ENCODE assay signal across 23 cellular contexts in the genomic region with DNA sequence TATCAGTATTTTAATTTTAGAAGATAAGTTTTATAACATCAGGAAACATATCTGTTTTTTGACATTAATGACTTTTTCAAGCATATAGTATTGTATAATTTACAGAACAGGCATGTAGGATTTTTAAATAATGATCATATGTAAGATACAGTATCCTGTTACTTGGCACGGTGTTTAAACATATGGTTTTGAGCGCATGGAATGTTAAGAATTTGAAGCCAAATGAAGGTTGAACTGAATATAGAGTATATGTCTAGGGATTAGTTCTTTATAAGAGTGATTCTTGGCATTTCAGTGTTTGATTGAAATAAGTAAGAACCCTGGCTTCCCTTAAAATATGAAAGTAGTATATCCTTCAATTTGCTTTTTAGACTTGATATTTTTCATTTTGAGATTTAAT. TPM values are rescaled to one million over a fixed set of nuclear protein-coding genes. Genes with fewer than 3 reads are reported as not detected.
A peak's percentile ranks its signal among the peaks of the same experiment; 100 is the strongest.
DNase-seq lines count a peak whose midpoint lies in the region; ATAC-seq and TF ChIP-seq lines count a peak whose summit lies in the region.
"Had no signal": no experiment of that assay in that cellular context is flagged by ENCODE, and none has a peak within 500 bp of the region (broad histone marks: within the 10 kb centered on the region; RNA-seq: fewer than 3 reads in every experiment).

No MANE protein-coding gene starts in this region.

- H3K79me2 ChIP-seq in SK-N-SH (ENCODE audit: insufficient read depth), result no peaks in the 10 kb centered on the region

- H3K36me3 Mint-ChIP-seq in activated naive CD4-positive, alpha-beta T cell treated with anti-CD3 and anti-CD28 coated beads, Interleukin-2, amount 50 U/mL, for 72 hours, result no peaks in the 10 kb centered on the region
- H3K36me3 Mint-ChIP-seq: CD4-positive, CD25-positive, alpha-beta regulatory T cell; CD8-positive, alpha-beta T cell had no signal

- H3K9ac ChIP-seq in SK-N-SH, result no peak overlapping the region
- H3K9ac ChIP-seq: BLaER1, GM23248 had no signal

- H3K4me2 ChIP-seq in SK-N-SH, result no peak overlapping the region
- H3K4me2 ChIP-seq: A549, BLaER1 had no signal

- no peak for TF ChIP-seq CTCF in SK-N-SH (IDR thresholded peaks at IDR 0.05)
- TF ChIP-seq CTCF in left lung (IDR thresholded peaks at IDR 0.05), result no peak

- H3K36me3 ChIP-seq in SK-N-SH (replicated peaks in 1 of 2; ENCODE audit: control insufficient read depth in 1 of 2, insufficient read depth in 2 of 2, low read length in 1 of 2) (no peaks in the 10 kb centered on the region), left lung (no peaks in the 10 kb centered on the region)
- H3K36me3 ChIP-seq: BLaER1 had no signal

- H3K4me1 ChIP-seq in SK-N-SH (ENCODE audit: control insufficient read depth in 1 of 2, insufficient read depth in 2 of 2, low read depth in 1 of 2, low read length in 1 of 2), result peaks cover 0 to 2% of the 10 kb centered on the region in 2 experiments; a peak in 1 of 4 replicates
- H3K4me1 ChIP-seq in left lung, result no peaks in the 10 kb centered on the region
- H3K4me1 ChIP-seq: A549, BLaER1 had no signal

- CTCF ChIA-PET in SK-N-SH (lab: Yijun Ruan, JAX), result no interaction called here

- peak; percentile 10 for DNase-seq in EH (ENCODE audit: low read depth)
- DNase-seq in SK-N-SH, result no peak
- peak; percentile 2 for DNase-seq in fibroblast of gingiva (ENCODE audit: low read depth)
- DNase-seq in stimulated activated CD8-positive, alpha-beta memory T cell treated with anti-CD3 and anti-CD28 coated beads, Interleukin-4, amount 100 ng/mL, for 48 hours, result no peak
- no peak for DNase-seq in left lung
- DNase-seq in activated naive CD4-positive, alpha-beta T cell treated with anti-CD3 and anti-CD28 coated beads, Interleukin-2, amount 50 U/mL, for 72 hours (ENCODE audit: low spot score in 2 of 2), result no peak
- DNase-seq: 8988T; ACHN; Caco-2; CD4-positive, CD25-positive, alpha-beta regulatory T cell; CD8-positive, alpha-beta T cell; DMS153; DND-41; EL; GDM1; GM23248; H7; HCEC 1CT had no signal

- no peak overlapping the region for H3K27ac Mint-ChIP-seq in activated naive CD4-positive, alpha-beta T cell treated with anti-CD3 and anti-CD28 coated beads, Interleukin-2, amount 50 U/mL, for 72 hours
- H3K27ac Mint-ChIP-seq: B cell; CD4-positive, CD25-positive, alpha-beta regulatory T cell; CD8-positive, alpha-beta T cell had no signal

- TF ChIP-seq EP300 in SK-N-SH (IDR thresholded peaks at IDR 0.05; ENCODE audit: borderline replicate concordance in 1 of 2, low read depth in 1 of 2, low read length in 1 of 2), result no peak

- H3F3A ChIP-seq in SK-N-SH (replicated peaks; ENCODE audit: insufficient read depth), result peaks cover 4% of the 10 kb centered on the region

- H3K4me3 ChIP-seq in SK-N-SH (ENCODE audit: low read depth in 2 of 2, low read length in 1 of 2) (no peak overlapping the region), left lung (no peak overlapping the region)
- H3K4me3 ChIP-seq: A549, BLaER1, GM12878, GM23248 had no signal

- POLR2A ChIA-PET in SK-N-SH (lab: Yijun Ruan, JAX), result no interaction called here

- H3K27me3 ChIP-seq in SK-N-SH (ENCODE audit: insufficient read depth) (no peaks in the 10 kb centered on the region), left lung (no peaks in the 10 kb centered on the region)
- H3K27me3 ChIP-seq: BLaER1 had no signal

- H3K27ac ChIP-seq in SK-N-SH (ENCODE audit: low read depth in 2 of 2, low read length in 1 of 2) (peak overlapping the region in 1 of 2 experiments; percentile 75; a peak in 1 of 4 replicates), left lung (no peak overlapping the region)
- H3K27ac ChIP-seq: A549, BLaER1, C4-2B, GM23248 had no signal

- no peak for ATAC-seq in left lung
- no peak for ATAC-seq in activated naive CD4-positive, alpha-beta T cell treated with anti-CD3 and anti-CD28 coated beads, Interleukin-2, amount 50 U/mL, for 72 hours
- ATAC-seq: A549; CD8-positive, alpha-beta T cell; GM12878 had no signal

- no peaks in the 10 kb centered on the region for H3K9me3 Mint-ChIP-seq in activated naive CD4-positive, alpha-beta T cell treated with anti-CD3 and anti-CD28 coated beads, Interleukin-2, amount 50 U/mL, for 72 hours
- H3K9me3 Mint-ChIP-seq: CD4-positive, CD25-positive, alpha-beta regulatory T cell; CD8-positive, alpha-beta T cell had no signal

- 54% methylated on average over 2 of the region's 2 CpGs for WGBS in SK-N-SH (ENCODE audit: low lambda C conversion rate)

- no peaks in the 10 kb centered on the region for H3K9me2 ChIP-seq in SK-N-SH

- TF ChIP-seq RAD21 in SK-N-SH (IDR thresholded peaks at IDR 0.05; ENCODE audit: low read length), result no peak

- H3K9me3 ChIP-seq in SK-N-SH, result no peaks in the 10 kb centered on the region; the same call in 1 of the 2 replicates
- H3K9me3 ChIP-seq in left lung, result no peaks in the 10 kb centered on the region
- H3K9me3 ChIP-seq: A549, BLaER1 had no signal

- H4K20me1 ChIP-seq in SK-N-SH (ENCODE audit: insufficient read depth), result no peaks in the 10 kb centered on the region
- H4K20me1 ChIP-seq: BLaER1 had no signal

- intact Hi-C loops in left lung (cut with DNase I), result no loop called here

- peak overlapping the region; percentile 70; the same call in 1 of the 2 replicates for H2AFZ ChIP-seq in SK-N-SH (ENCODE audit: low read depth)
- H2AFZ ChIP-seq: GM23248 had no signal

TF ChIP-seq in SK-N-SH, 30 proteins besides CTCF, POLR2A, EP300 and RAD21:
- TF ChIP-seq REST (IDR thresholded peaks at IDR 0.05; ENCODE audit: low read depth, low read length) (no peak), TCF12 (IDR thresholded peaks at IDR 0.05) (peak; percentile 31; the same call in 1 of the 2 replicates), SIN3A (IDR thresholded peaks at IDR 0.05; ENCODE audit: borderline replicate concordance, low read depth, low read length) (no peak), TEAD4 (IDR thresholded peaks at IDR 0.05; ENCODE audit: borderline replicate concordance, insufficient read depth) (no peak), JUND (IDR thresholded peaks at IDR 0.05) (no peak), EZH2phosphoT487 (IDR thresholded peaks at IDR 0.05; ENCODE audit: borderline replicate concordance, low read depth) (no peak), RXRA (IDR thresholded peaks at IDR 0.05; ENCODE audit: borderline replicate concordance, low read depth) (no peak)
- TF ChIP-seq, protein P1, sequence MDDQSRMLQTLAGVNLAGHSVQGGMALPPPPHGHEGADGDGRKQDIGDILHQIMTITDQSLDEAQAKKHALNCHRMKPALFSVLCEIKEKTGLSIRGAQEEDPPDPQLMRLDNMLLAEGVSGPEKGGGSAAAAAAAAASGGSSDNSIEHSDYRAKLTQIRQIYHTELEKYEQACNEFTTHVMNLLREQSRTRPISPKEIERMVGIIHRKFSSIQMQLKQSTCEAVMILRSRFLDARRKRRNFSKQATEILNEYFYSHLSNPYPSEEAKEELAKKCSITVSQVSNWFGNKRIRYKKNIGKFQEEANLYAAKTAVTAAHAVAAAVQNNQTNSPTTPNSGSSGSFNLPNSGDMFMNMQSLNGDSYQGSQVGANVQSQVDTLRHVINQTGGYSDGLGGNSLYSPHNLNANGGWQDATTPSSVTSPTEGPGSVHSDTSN (IDR thresholded peaks at IDR 0.05), result no peak

RNA-seq across cellular contexts. Expression of gene CCDC81, which starts 8.6 kb away (rescaled TPM):
- 0.49 and 0.62 TPM in 2 replicates for polyA plus RNA-seq in SK-N-SH (2012; rRNA removed)
- 0.38 and 0.64 TPM in 2 replicates for polyA plus RNA-seq in SK-N-SH (2012; cell fraction: cytosol; rRNA removed)
- polyA plus RNA-seq in SK-N-SH (2012; cell fraction: nucleus; rRNA removed), result 1.8 and 2.0 TPM in 2 replicates
- total RNA-seq in left lung, result 1 to 10 TPM in 1 of 2 donors, under 1 TPM in 1; 0.58 to 2.6 TPM
- 1 to 10 TPM in 1 of 2 donors, under 1 TPM in 1; 0.66 to 2.6 TPM for total RNA-seq in activated naive CD4-positive, alpha-beta T cell treated with anti-CD3 and anti-CD28 coated beads, Interleukin-2, amount 50 U/mL, for 72 hours
- polyA plus RNA-seq: CD4-positive, CD25-positive, alpha-beta regulatory T cell had no signal

Comparison
In these comparisons a context has a peak if more than half of its experiments do, and no peak if none do; other contexts are left out.
1. DNase-seq: peak in EH (single experiment) and fibroblast of gingiva (single experiment); none in SK-N-SH (single experiment), stimulated activated CD8-positive, alpha-beta memory T cell treated with anti-CD3 and anti-CD28 coated beads, Interleukin-4, amount 100 ng/mL, for 48 hours (single experiment), left lung (0 of 2) and activated naive CD4-positive, alpha-beta T cell treated with anti-CD3 and anti-CD28 coated beads, Interleukin-2, amount 50 U/mL, for 72 hours (0 of 2).